Comparison of ENCODE assay signal across 37 cellular contexts in genomic region chr5:24630925-24631324, GRCh38. TPM values are rescaled to one million over a fixed set of nuclear protein-coding genes. Genes with fewer than 3 reads are reported as not detected.
"Had no signal": no experiment of that assay in that cellular context is flagged by ENCODE, and none has a peak within 500 bp of the region (broad histone marks: within the 10 kb centered on the region; RNA-seq: fewer than 3 reads in every experiment).

No MANE protein-coding gene starts in this region.

- H3K27ac Mint-ChIP-seq: activated CD4-positive, alpha-beta memory T cell treated with anti-CD3 and anti-CD28 coated beads for 36 hours; activated CD4-positive, alpha-beta T cell treated with anti-CD3 and anti-CD28 coated beads, Interleukin-2, amount 10 ng/mL, durations not matched to agents 24 days and 14 days; activated CD8-positive, alpha-beta T cell treated with anti-CD3 and anti-CD28 coated beads for 36 hours; activated naive CD4-positive, alpha-beta T cell treated with anti-CD3 and anti-CD28 coated beads for 36 hours; activated naive CD4-positive, alpha-beta T cell treated with anti-CD3 and anti-CD28 coated beads, Interleukin-2, amount 50 U/mL, for 72 hours; activated naive CD8-positive, alpha-beta T cell treated with anti-CD3 and anti-CD28 coated beads for 36 hours; activated T-cell treated with anti-CD3 and anti-CD28 coated beads, Interleukin-2, amount 50 U/mL, for 72 hours; activated T-helper 1 cell treated with anti-CD3 and anti-CD28 coated beads, Interleukin-12 subunit alpha, Interleukin-12 subunit beta, Interleukin-2, Interleukin-4 antibody, amounts not matched to agents 30 ng/mL and 10 ng/mL and 1 ng/mL, durations not matched to agents 14 hours and 24 hours and 36 hours; activated T-helper 17 cell treated with anti-CD3 and anti-CD28 coated beads, Interleukin-2, amount 50 U/mL, for 72 hours; T-helper 1 cell treated with Interleukin-12 subunit alpha and Interleukin-12 subunit beta and Interleukin-4 antibody, amounts not matched to agents 30 μg/mL and 1 μg/mL, for 36 hours; T-helper 2 cell treated with Interferon-gamma antibody and Interleukin-4, amounts not matched to agents 5 μg/mL and 100 μg/mL, for 36 hours; WTC11 had no signal

- H3K36me3 Mint-ChIP-seq: activated CD4-positive, alpha-beta memory T cell treated with anti-CD3 and anti-CD28 coated beads for 36 hours; activated naive CD4-positive, alpha-beta T cell treated with anti-CD3 and anti-CD28 coated beads, Interleukin-2, amount 50 U/mL, for 72 hours; activated naive CD8-positive, alpha-beta T cell treated with anti-CD3 and anti-CD28 coated beads for 36 hours; WTC11 had no signal

- H3K9me3 Mint-ChIP-seq: activated CD4-positive, alpha-beta memory T cell treated with anti-CD3 and anti-CD28 coated beads for 36 hours; activated CD4-positive, alpha-beta T cell treated with anti-CD3 and anti-CD28 coated beads, Interleukin-2, amount 10 ng/mL, durations not matched to agents 24 days and 14 days; activated naive CD8-positive, alpha-beta T cell treated with anti-CD3 and anti-CD28 coated beads for 36 hours; activated T-helper 1 cell treated with anti-CD3 and anti-CD28 coated beads, Interleukin-12 subunit alpha, Interleukin-12 subunit beta, Interleukin-2, Interleukin-4 antibody, amounts not matched to agents 30 ng/mL and 10 ng/mL and 1 ng/mL, durations not matched to agents 14 hours and 24 hours and 36 hours; T-helper 1 cell treated with Interleukin-12 subunit alpha and Interleukin-12 subunit beta and Interleukin-4 antibody, amounts not matched to agents 30 μg/mL and 1 μg/mL, for 36 hours; T-helper 2 cell treated with Interferon-gamma antibody and Interleukin-4, amounts not matched to agents 5 μg/mL and 100 μg/mL, for 36 hours had no signal

- DNase-seq: activated CD4-positive, alpha-beta memory T cell treated with anti-CD3 and anti-CD28 coated beads for 36 hours; activated CD4-positive, alpha-beta T cell treated with anti-CD3 and anti-CD28 coated beads for 4 hours; activated CD4-positive, alpha-beta T cell treated with anti-CD3 and anti-CD28 coated beads, Interleukin-2, amount 10 ng/mL, durations not matched to agents 24 days and 14 days; activated CD4-positive, alpha-beta T cell treated with anti-CD3 and anti-CD28 coated beads, Interleukin-2, amount 50 U/mL, for 1 hour; activated CD4-positive, alpha-beta T cell treated with anti-CD3 and anti-CD28 coated beads, Interleukin-2, amount 50 U/mL, for 4 hours; activated CD4-positive, CD25-positive, alpha-beta regulatory T cell treated with anti-CD3 and anti-CD28 coated beads, Interleukin-2, amount 50 U/mL, for 72 hours; activated CD8-positive, alpha-beta memory T cell treated with anti-CD3 and anti-CD28 coated beads, Interleukin-2, amount 50 U/mL, for 4 hours; activated CD8-positive, alpha-beta T cell treated with anti-CD3 and anti-CD28 coated beads for 36 hours; activated effector memory CD4-positive, alpha-beta T cell treated with anti-CD3 and anti-CD28 coated beads, Interleukin-2, amount 50 U/mL, for 16 hours; activated gamma-delta T cell treated with Interleukin-2 at 50 U/mL for 16 hours; activated naive CD4-positive, alpha-beta T cell; activated naive CD4-positive, alpha-beta T cell treated with anti-CD3 and anti-CD28 coated beads for 36 hours; activated naive CD4-positive, alpha-beta T cell treated with anti-CD3 and anti-CD28 coated beads, Interleukin-2, amount 50 U/mL, for 16 hours; activated naive CD8-positive, alpha-beta T cell treated with anti-CD3 and anti-CD28 coated beads for 36 hours; activated T-cell treated with anti-CD3 and anti-CD28 coated beads for 4 hours; activated T-cell treated with anti-CD3 and anti-CD28 coated beads, Interleukin-2, amount 50 U/mL, for 1 hour; activated T-cell treated with anti-CD3 and anti-CD28 coated beads, Interleukin-2, amount 50 U/mL, for 4 hours; activated T-cell treated with anti-CD3 and anti-CD28 coated beads, Interleukin-2, amount 50 U/mL, for 72 hours; adrenal gland; amniotic stem cell; aorta; body of pancreas; brain microvascular endothelial cell; central memory CD4-positive, alpha-beta T cell; T-helper 1 cell; T-helper 2 cell; T-helper 9 cell; WERI-Rb-1 had no signal

- H3K4me1 Mint-ChIP-seq: activated CD4-positive, alpha-beta T cell treated with anti-CD3 and anti-CD28 coated beads, Interleukin-2, amount 10 ng/mL, durations not matched to agents 24 days and 14 days; activated naive CD8-positive, alpha-beta T cell treated with anti-CD3 and anti-CD28 coated beads for 36 hours; activated T-helper 17 cell treated with anti-CD3 and anti-CD28 coated beads, Interleukin-2, amount 50 U/mL, for 72 hours had no signal

- H3K4me3 Mint-ChIP-seq: activated CD4-positive, alpha-beta memory T cell treated with anti-CD3 and anti-CD28 coated beads for 36 hours; activated CD4-positive, alpha-beta T cell treated with anti-CD3 and anti-CD28 coated beads, Interleukin-2, amount 10 ng/mL, durations not matched to agents 24 days and 14 days; activated CD8-positive, alpha-beta T cell treated with anti-CD3 and anti-CD28 coated beads for 36 hours; activated naive CD4-positive, alpha-beta T cell treated with anti-CD3 and anti-CD28 coated beads for 36 hours; activated naive CD8-positive, alpha-beta T cell treated with anti-CD3 and anti-CD28 coated beads for 36 hours; activated T-cell treated with anti-CD3 and anti-CD28 coated beads, Interleukin-2, amount 50 U/mL, for 4 hours; activated T-cell treated with anti-CD3 and anti-CD28 coated beads, Interleukin-2, amount 50 U/mL, for 72 hours; activated T-helper 1 cell treated with anti-CD3 and anti-CD28 coated beads, Interleukin-12 subunit alpha, Interleukin-12 subunit beta, Interleukin-2, Interleukin-4 antibody, amounts not matched to agents 30 ng/mL and 10 ng/mL and 1 ng/mL, durations not matched to agents 14 hours and 24 hours and 36 hours; activated T-helper 17 cell treated with anti-CD3 and anti-CD28 coated beads, Interleukin-2, amount 50 U/mL, for 72 hours; T-helper 1 cell treated with Interleukin-12 subunit alpha and Interleukin-12 subunit beta and Interleukin-4 antibody, amounts not matched to agents 30 μg/mL and 1 μg/mL, for 36 hours; T-helper 2 cell treated with Interferon-gamma antibody and Interleukin-4, amounts not matched to agents 5 μg/mL and 100 μg/mL, for 36 hours; WTC11 had no signal

- ATAC-seq: activated CD8-positive, alpha-beta T cell treated with anti-CD3 and anti-CD28 coated beads for 36 hours; activated naive CD4-positive, alpha-beta T cell treated with anti-CD3 and anti-CD28 coated beads, Interleukin-2, amount 50 U/mL, for 72 hours; activated T-cell treated with anti-CD3 and anti-CD28 coated beads, Interleukin-2, amount 50 U/mL, for 4 hours; activated T-cell treated with anti-CD3 and anti-CD28 coated beads, Interleukin-2, amount 50 U/mL, for 72 hours; activated T-helper 17 cell treated with anti-CD3 and anti-CD28 coated beads, Interleukin-2, amount 50 U/mL, for 72 hours; body of pancreas; WTC11 had no signal

- H3K27me3 Mint-ChIP-seq: activated CD4-positive, alpha-beta memory T cell treated with anti-CD3 and anti-CD28 coated beads for 36 hours; activated CD4-positive, alpha-beta T cell treated with anti-CD3 and anti-CD28 coated beads, Interleukin-2, amount 10 ng/mL, durations not matched to agents 24 days and 14 days; activated CD8-positive, alpha-beta T cell treated with anti-CD3 and anti-CD28 coated beads for 36 hours; activated naive CD8-positive, alpha-beta T cell treated with anti-CD3 and anti-CD28 coated beads for 36 hours; activated T-helper 17 cell treated with anti-CD3 and anti-CD28 coated beads, Interleukin-2, amount 50 U/mL, for 72 hours had no signal

RNA-seq across cellular contexts. Expression of gene CDH10, which starts 13.9 kb away (rescaled TPM):
- total RNA-seq: activated CD4-positive, alpha-beta memory T cell treated with anti-CD3 and anti-CD28 coated beads for 36 hours; activated CD4-positive, alpha-beta T cell treated with anti-CD3 and anti-CD28 coated beads, Interleukin-2, amount 10 ng/mL, durations not matched to agents 24 days and 14 days; activated CD8-positive, alpha-beta memory T cell treated with anti-CD3 and anti-CD28 coated beads for 36 hours; activated CD8-positive, alpha-beta T cell treated with anti-CD3 and anti-CD28 coated beads for 36 hours; activated naive CD4-positive, alpha-beta T cell treated with anti-CD3 and anti-CD28 coated beads for 36 hours; activated naive CD4-positive, alpha-beta T cell treated with anti-CD3 and anti-CD28 coated beads, Interleukin-2, amount 50 U/mL, for 72 hours; activated naive CD8-positive, alpha-beta T cell treated with anti-CD3 and anti-CD28 coated beads for 36 hours; activated T-cell treated with anti-CD3 and anti-CD28 coated beads, Interleukin-2, amount 50 U/mL, for 4 hours; activated T-cell treated with anti-CD3 and anti-CD28 coated beads, Interleukin-2, amount 50 U/mL, for 72 hours; activated T-helper 1 cell treated with anti-CD3 and anti-CD28 coated beads, Interleukin-12 subunit alpha, Interleukin-12 subunit beta, Interleukin-2, Interleukin-4 antibody, amounts not matched to agents 30 ng/mL and 10 ng/mL and 1 ng/mL, durations not matched to agents 14 hours and 24 hours and 36 hours; activated T-helper 17 cell treated with anti-CD3 and anti-CD28 coated beads, Interleukin-2, amount 50 U/mL, for 72 hours; aorta; breast epithelium; cardiac septum had no signal
